10 cellular contexts compared by ENCODE assay signal in genomic region chr5:6659941-6660684, GRCh38. TPM values are rescaled to one million over a fixed set of nuclear protein-coding genes. Genes with fewer than 3 reads are reported as not detected.
A peak's percentile ranks its signal among the peaks of the same experiment; 100 is the strongest.
DNase-seq lines count a peak whose midpoint lies in the region; ATAC-seq and TF ChIP-seq lines count a peak whose summit lies in the region.
"Had no signal": no experiment of that assay in that cellular context is flagged by ENCODE, and none has a peak within 500 bp of the region (broad histone marks: within the 10 kb centered on the region; RNA-seq: fewer than 3 reads in every experiment).

No MANE protein-coding gene starts in this region.

- H3K27ac ChIP-seq in dorsolateral prefrontal cortex, result no peak overlapping the region
- H3K27ac ChIP-seq: breast epithelium had no signal

- no peaks in the 10 kb centered on the region for H3K27me3 ChIP-seq in dorsolateral prefrontal cortex
- H3K27me3 ChIP-seq: breast epithelium had no signal

- intact Hi-C loops in dorsolateral prefrontal cortex (cut with DNase I), result no loop called here

- peaks cover 4% of the 10 kb centered on the region for H3K27me3 Mint-ChIP-seq in nephron progenitor cell (ENCODE audit: low read depth, poor library complexity)

- no peak overlapping the region for H3K4me3 Mint-ChIP-seq in nephron progenitor cell

- ATAC-seq in GM19372 (IDR thresholded peaks at IDR 0.05; ENCODE audit: low read depth, unreplicated experiment) (peak; percentile 70), HG03060 (IDR thresholded peaks at IDR 0.05; ENCODE audit: low read depth, unreplicated experiment) (peak; percentile 65)
- peak; percentile 32 to 81 for ATAC-seq in activated naive CD4-positive, alpha-beta T cell treated with anti-CD3 and anti-CD28 coated beads, Interleukin-2, amount 50 U/mL, for 72 hours

- peaks cover 23 to 28% of the 10 kb centered on the region in 2 donors for H3K36me3 Mint-ChIP-seq in activated naive CD4-positive, alpha-beta T cell treated with anti-CD3 and anti-CD28 coated beads, Interleukin-2, amount 50 U/mL, for 72 hours
- H3K36me3 Mint-ChIP-seq in nephron progenitor cell (ENCODE audit: low read depth), result peaks cover 50% of the 10 kb centered on the region

- TF ChIP-seq CTCF in GM12865 (IDR thresholded peaks at IDR 0.05; ENCODE audit: insufficient read depth, low read depth, low read length, missing control alignments) (no peak), nephron progenitor cell (IDR thresholded peaks at IDR 0.05) (no peak), dorsolateral prefrontal cortex (IDR thresholded peaks at IDR 0.05 in 54 of 56, conservative IDR thresholded peaks at IDR 0.05 in 2 of 56; ENCODE audit: low read depth in 1 of 56, partially characterized antibody in 56 of 56) (no peak)

- H3K4me3 ChIP-seq in GM12865 (ENCODE audit: low read depth, low read length), result peak overlapping the region; percentile 49
- H3K4me3 ChIP-seq in dorsolateral prefrontal cortex, result no peak overlapping the region
- H3K4me3 ChIP-seq: breast epithelium had no signal

- H3K4me1 Mint-ChIP-seq in nephron progenitor cell, result no peaks in the 10 kb centered on the region

- H3K9me3 Mint-ChIP-seq in activated naive CD4-positive, alpha-beta T cell treated with anti-CD3 and anti-CD28 coated beads, Interleukin-2, amount 50 U/mL, for 72 hours, result peaks cover 12 to 20% of the 10 kb centered on the region in 2 donors
- H3K9me3 Mint-ChIP-seq in nephron progenitor cell, result peaks cover 14% of the 10 kb centered on the region

- peak; percentile 64 for DNase-seq in GM12865 (ENCODE audit: low read depth)
- no peak for DNase-seq in activated naive CD4-positive, alpha-beta T cell treated with anti-CD3 and anti-CD28 coated beads, Interleukin-2, amount 50 U/mL, for 72 hours (ENCODE audit: low spot score in 2 of 2)
- DNase-seq in NCI-H774 (lab: John Stamatoyannopoulos, UW), result no peak
- no peak for DNase-seq in NCI-H1417 treated with DMSO at 0.1 percent for 48 hours (lab: John Stamatoyannopoulos, UW)
- no peak for DNase-seq in nephron progenitor cell
- DNase-seq in dorsolateral prefrontal cortex, result no peak
- DNase-seq: EL had no signal

- peak overlapping the region in 1 of 2 donors; percentile 57 for H3K27ac Mint-ChIP-seq in activated naive CD4-positive, alpha-beta T cell treated with anti-CD3 and anti-CD28 coated beads, Interleukin-2, amount 50 U/mL, for 72 hours
- H3K27ac Mint-ChIP-seq in nephron progenitor cell, result no peak overlapping the region

RNA-seq across cellular contexts. Expression of gene SRD5A1, which starts 26.9 kb away (rescaled TPM):
- 1 to 10 TPM; 7.3 to 8.4 TPM for total RNA-seq in activated naive CD4-positive, alpha-beta T cell treated with anti-CD3 and anti-CD28 coated beads, Interleukin-2, amount 50 U/mL, for 72 hours
- 10 to 100 TPM; 15.2 to 41.5 (median 25.7) TPM for total RNA-seq in dorsolateral prefrontal cortex

RNA-seq across cellular contexts. Expression of gene NSUN2, which starts 27.3 kb away (rescaled TPM):
- 10 to 100 TPM; 50.6 to 94.0 TPM for total RNA-seq in activated naive CD4-positive, alpha-beta T cell treated with anti-CD3 and anti-CD28 coated beads, Interleukin-2, amount 50 U/mL, for 72 hours
- 10 to 100 TPM; 23.9 to 79.2 (median 38.6) TPM for total RNA-seq in dorsolateral prefrontal cortex

RNA-seq across cellular contexts. Expression of gene TENT4A, which starts 53.1 kb away (rescaled TPM):
- 10 to 100 TPM; 44.2 to 44.3 TPM for total RNA-seq in activated naive CD4-positive, alpha-beta T cell treated with anti-CD3 and anti-CD28 coated beads, Interleukin-2, amount 50 U/mL, for 72 hours
- total RNA-seq in dorsolateral prefrontal cortex, result 10 to 100 TPM; 22.3 to 43.3 (median 32.9) TPM
